Comparison of ENCODE assay signal across 1 cellular context in genomic region chr19:48588670-48589399, GRCh38.
TF ChIP-seq lines count a peak whose summit lies in the region.

No MANE protein-coding gene starts in this region.

TF ChIP-seq in liver, 16 proteins besides CTCF, POLR2A, EP300 and RAD21 (continued from another document):
- TF ChIP-seq RXRA (IDR thresholded peaks at IDR 0.05): no peak
